Comparison of ENCODE assay signal across 25 cellular contexts in the genomic region with DNA sequence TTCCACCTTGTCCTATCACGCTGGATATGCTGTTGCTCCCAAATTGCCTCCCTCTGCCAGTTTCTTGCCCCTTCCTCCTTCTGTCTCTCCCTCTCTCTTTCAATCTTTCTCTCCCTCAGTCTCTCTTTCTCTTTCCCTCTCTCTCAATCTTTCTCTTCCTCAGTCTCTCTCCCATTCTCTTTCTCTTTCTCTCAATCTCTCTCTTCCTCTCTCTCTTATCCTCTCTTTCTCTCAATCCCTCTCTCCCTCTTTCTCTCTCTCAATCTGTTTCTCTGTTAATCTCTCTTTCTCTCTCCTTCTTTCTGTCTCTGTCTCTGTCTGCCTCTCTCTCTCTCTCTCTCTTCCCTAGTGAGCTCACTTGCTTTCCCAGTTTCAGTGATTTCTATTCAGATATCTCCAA.
"Had no signal": no experiment of that assay in that cellular context is flagged by ENCODE, and none has a peak within 500 bp of the region (broad histone marks: within the 10 kb centered on the region; RNA-seq: fewer than 3 reads in every experiment).

No MANE protein-coding gene starts in this region.

- ATAC-seq: naive thymus-derived CD8-positive, alpha-beta T cell; natural killer cell treated with Interleukin-12 subunit alpha and Interleukin-12 subunit beta and Interleukin-15 and Interleukin-18, amount 100 ng/mL, for 72 hours; pancreas; right cardiac atrium; sciatic nerve; stimulated activated effector memory CD8-positive, alpha-beta T cell treated with anti-CD3 and anti-CD28 coated beads, Interleukin-12 subunit alpha, Interleukin-12 subunit beta, amount 100 ng/mL, for 72 hours; stimulated activated naive B cell treated with anti-CD40 and anti-IgM and Interleukin-4, amounts not matched to agents 10 μg/mL and 1 μg/mL and 100 μg/mL, for 72 hours had no signal

- H3K4me1 ChIP-seq: pancreas, prostate gland, stomach, thyroid gland, tibial nerve, upper lobe of left lung had no signal

- H3K27ac ChIP-seq: neutrophil, pancreas, prostate gland, skin epidermis, stomach, thoracic aorta, thyroid gland, tibial nerve, upper lobe of left lung had no signal

- H3K27me3 ChIP-seq: neutrophil, pancreas, stomach, thyroid gland, tibial nerve, upper lobe of left lung had no signal

- DNase-seq: naive B cell; naive thymus-derived CD8-positive, alpha-beta T cell; nephron progenitor cell; nucleus accumbens; pancreas; right cardiac atrium; stimulated activated CD4-positive, alpha-beta T cell treated with anti-CD3 and anti-CD28 coated beads, Interleukin-15, amount 100 ng/mL, for 24 hours; stimulated activated CD4-positive, alpha-beta T cell treated with anti-CD3 and anti-CD28 coated beads, Interleukin-2, amount 100 ng/mL, for 24 hours; stimulated activated CD4-positive, alpha-beta T cell treated with anti-CD3 and anti-CD28 coated beads, Interleukin-2, amount 100 ng/mL, for 48 hours; stimulated activated CD4-positive, alpha-beta T cell treated with anti-CD3 and anti-CD28 coated beads, Interleukin-4, amount 100 ng/mL, for 24 hours; stimulated activated naive B cell treated with anti-CD40 and anti-IgM and Interleukin-4, amounts not matched to agents 10 μg/mL and 1 μg/mL and 100 μg/mL, for 72 hours; stimulated activated naive CD4-positive, alpha-beta T cell treated with Interleukin-2 at 50 U/mL for 16 hours; stomach; thyroid gland; trophoblast cell; upper lobe of left lung had no signal

- FAIRE-seq: pancreas, urothelium cell line had no signal

- H3K9me3 ChIP-seq: neutrophil, pancreas, prostate gland, stomach, thoracic aorta, thyroid gland, tibial nerve, upper lobe of left lung had no signal

- H3K4me3 ChIP-seq: pancreas, prostate gland, skin epidermis, stomach, thoracic aorta, thyroid gland, tibial nerve, upper lobe of left lung had no signal

- H3K36me3 ChIP-seq: neutrophil, pancreas, prostate gland, stomach, thoracic aorta, thyroid gland, tibial nerve, upper lobe of left lung had no signal
